ENCODE assay signal across 1 cellular context in the genomic region with DNA sequence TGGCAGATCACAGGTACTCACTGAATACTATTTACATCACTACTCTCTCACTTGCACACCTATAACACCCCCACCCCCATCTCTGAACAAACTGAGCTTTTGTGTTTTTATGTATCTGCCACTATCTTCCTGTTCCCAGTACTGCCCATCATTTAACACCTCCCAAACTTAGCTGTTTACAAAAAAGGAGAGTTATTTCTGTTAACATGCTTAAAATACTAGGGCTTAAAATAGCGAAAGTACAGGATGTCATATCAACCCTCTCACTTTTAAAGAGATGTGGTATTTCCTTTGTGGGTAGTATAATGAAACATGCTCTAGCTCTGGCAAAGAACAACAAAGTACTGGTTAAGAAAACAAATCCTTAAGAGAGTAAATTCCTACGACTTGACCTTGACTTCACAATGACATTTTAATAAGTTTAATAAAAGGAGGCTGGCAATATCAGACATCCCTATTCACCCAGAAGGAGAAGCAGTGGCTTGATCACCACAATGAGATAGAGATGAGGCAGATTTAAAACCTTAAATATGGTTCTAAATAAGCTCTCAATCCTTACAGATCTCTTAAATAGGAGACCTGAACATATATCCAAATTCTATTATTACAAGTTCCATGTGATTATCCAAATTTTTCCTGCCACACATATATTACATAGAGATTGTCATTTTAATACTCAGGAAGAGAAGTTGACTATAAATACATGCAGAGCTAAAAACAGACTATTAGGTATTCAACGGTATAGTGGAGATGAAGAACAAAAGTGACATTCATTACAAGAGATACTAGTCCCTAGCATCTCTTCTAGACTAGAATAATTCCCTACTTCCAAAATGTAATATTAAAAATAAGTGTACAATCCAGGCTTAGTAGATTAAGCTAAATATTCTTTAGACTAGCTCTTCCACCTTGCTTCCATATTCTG.
TF ChIP-seq lines count a peak whose summit lies in the region.

No MANE protein-coding gene starts in this region.

TF ChIP-seq in K562, 482 proteins besides CTCF, POLR2A, EP300 and RAD21 (continued from another document):
- TF ChIP-seq ZFX (CRISPR knock-in tag; IDR thresholded peaks at IDR 0.05) (no peak), CREB1 (IDR thresholded peaks at IDR 0.05) (no peak), CREB1 (CRISPR knock-in tag; IDR thresholded peaks at IDR 0.05) (no peak), TCF7L2 (IDR thresholded peaks at IDR 0.05; ENCODE audit: low read depth, low read length) (no peak), MTA1 (IDR thresholded peaks at IDR 0.05; ENCODE audit: borderline replicate concordance) (no peak), HDAC8 (tag; IDR thresholded peaks at IDR 0.05) (no peak), CBFA2T3 (IDR thresholded peaks at IDR 0.05) (0 out of 2 replicates have a peak, but pooled peaks have one; percentile 11), TCF3 (CRISPR knock-in tag; IDR thresholded peaks at IDR 0.05) (peak; percentile 64), RFX1 (IDR thresholded peaks at IDR 0.05) (no peak), MEF2D (tag; conservative IDR thresholded peaks at IDR 0.05; ENCODE audit: low read depth) (peak; percentile 73; the same call in 1 of the 2 replicates), SNRNP70 (optimal IDR thresholded peaks at IDR 0.05; ENCODE audit: low read depth, low read length) (no peak), ZFPM2 (CRISPR knock-in tag; IDR thresholded peaks at IDR 0.05) (no peak)
- TF ChIP-seq, protein P1, sequence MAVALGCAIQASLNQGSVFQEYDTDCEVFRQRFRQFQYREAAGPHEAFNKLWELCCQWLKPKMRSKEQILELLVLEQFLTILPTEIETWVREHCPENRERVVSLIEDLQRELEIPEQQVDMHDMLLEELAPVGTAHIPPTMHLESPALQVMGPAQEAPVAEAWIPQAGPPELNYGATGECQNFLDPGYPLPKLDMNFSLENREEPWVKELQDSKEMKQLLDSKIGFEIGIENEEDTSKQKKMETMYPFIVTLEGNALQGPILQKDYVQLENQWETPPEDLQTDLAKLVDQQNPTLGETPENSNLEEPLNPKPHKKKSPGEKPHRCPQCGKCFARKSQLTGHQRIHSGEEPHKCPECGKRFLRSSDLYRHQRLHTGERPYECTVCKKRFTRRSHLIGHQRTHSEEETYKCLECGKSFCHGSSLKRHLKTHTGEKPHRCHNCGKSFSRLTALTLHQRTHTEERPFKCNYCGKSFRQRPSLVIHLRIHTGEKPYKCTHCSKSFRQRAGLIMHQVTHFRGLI (CRISPR knock-in tag; IDR thresholded peaks at IDR 0.05), result no peak
